18 cellular contexts compared by ENCODE assay signal in genomic region chr4:36609631-36610030, GRCh38.
DNase-seq lines count a peak whose midpoint lies in the region; ATAC-seq, FAIRE-seq and TF ChIP-seq lines count a peak whose summit lies in the region.
"Had no signal": no experiment of that assay in that cellular context is flagged by ENCODE, and none has a peak within 500 bp of the region (broad histone marks: within the 10 kb centered on the region; RNA-seq: fewer than 3 reads in every experiment).

No MANE protein-coding gene starts in this region.

- DNase-seq in GM12891 (ENCODE audit: insufficient read length, low spot score) = no peak
- DNase-seq in activated CD4-positive, alpha-beta T cell treated with anti-CD3 and anti-CD28 coated beads for 1 hour = no peak
- DNase-seq: CD4-positive, alpha-beta T cell; COR-L47; DND-41; NCI-H1105; NCI-H146; NCI-H2029 treated with DMSO at 0.1 percent for 48 hours; NCI-H226; NCI-H524 treated with DMSO at 0.1 percent for 48 hours; NCI-H82; Peyer's patch had no signal

- ATAC-seq in GM18520 (IDR thresholded peaks at IDR 0.05; ENCODE audit: unreplicated experiment) = peak; percentile 55
- ATAC-seq in GM18873 (IDR thresholded peaks at IDR 0.05; ENCODE audit: low FRiP score, unreplicated experiment) = peak; percentile 63
- ATAC-seq in HG02610 (IDR thresholded peaks at IDR 0.05; ENCODE audit: unreplicated experiment) = peak; percentile 95
- peak; percentile 64 for ATAC-seq in activated T-helper 17 cell treated with anti-CD3 and anti-CD28 coated beads, Interleukin-2, amount 50 U/mL, for 72 hours (replicated peaks)
- no peak for ATAC-seq in HG03095 (IDR thresholded peaks at IDR 0.05; ENCODE audit: unreplicated experiment)

- no peaks in the 10 kb centered on the region for H3K4me1 Mint-ChIP-seq in activated T-helper 17 cell treated with anti-CD3 and anti-CD28 coated beads, Interleukin-2, amount 50 U/mL, for 72 hours
- H3K4me1 Mint-ChIP-seq: IgD-negative memory B cell had no signal

- H3K4me3 Mint-ChIP-seq in activated T-helper 17 cell treated with anti-CD3 and anti-CD28 coated beads, Interleukin-2, amount 50 U/mL, for 72 hours = no peak overlapping the region
- H3K4me3 Mint-ChIP-seq: CD4-positive, alpha-beta T cell; IgD-negative memory B cell had no signal

- H3K36me3 Mint-ChIP-seq in activated T-helper 17 cell treated with anti-CD3 and anti-CD28 coated beads, Interleukin-2, amount 50 U/mL, for 72 hours (ENCODE audit: low read depth) = no peaks in the 10 kb centered on the region
- H3K36me3 Mint-ChIP-seq: IgD-negative memory B cell had no signal

- peaks cover 4% of the 10 kb centered on the region for H3K27me3 Mint-ChIP-seq in activated T-helper 17 cell treated with anti-CD3 and anti-CD28 coated beads, Interleukin-2, amount 50 U/mL, for 72 hours
- H3K27me3 Mint-ChIP-seq: CD4-positive, alpha-beta T cell; IgD-negative memory B cell had no signal

- peaks cover 4% of the 10 kb centered on the region for H3K9me3 Mint-ChIP-seq in activated T-helper 17 cell treated with anti-CD3 and anti-CD28 coated beads, Interleukin-2, amount 50 U/mL, for 72 hours

- TF ChIP-seq POLR2A in GM12891 (IDR thresholded peaks at IDR 0.05; ENCODE audit: low read depth, low read length) = no peak

- no peak for FAIRE-seq in GM12891 (lab: Jason Lieb, UNC)

- no peak overlapping the region for H3K27ac Mint-ChIP-seq in activated T-helper 17 cell treated with anti-CD3 and anti-CD28 coated beads, Interleukin-2, amount 50 U/mL, for 72 hours
- H3K27ac Mint-ChIP-seq: CD4-positive, alpha-beta T cell; IgD-negative memory B cell had no signal

TF ChIP-seq in GM12891, 5 proteins besides CTCF, POLR2A, EP300 and RAD21:
- TF ChIP-seq SPI1 (IDR thresholded peaks at IDR 0.05; ENCODE audit: low read depth, low read length) = no peak
- TF ChIP-seq TAF1 (IDR thresholded peaks at IDR 0.05; ENCODE audit: low read depth, low read length) = no peak
- TF ChIP-seq POU2F2 (IDR thresholded peaks at IDR 0.05; ENCODE audit: low read depth, low read length) = no peak
- no peak for TF ChIP-seq POLR2AphosphoS5 (IDR thresholded peaks at IDR 0.05; ENCODE audit: low read depth, low read length)
- TF ChIP-seq PAX5 (IDR thresholded peaks at IDR 0.05; ENCODE audit: insufficient read depth, low read length, severe bottlenecking) = no peak
